Comparison of ENCODE assay signal across 24 cellular contexts in genomic region chr20:24695529-24696225, GRCh38.
DNase-seq lines count a peak whose midpoint lies in the region; ATAC-seq and TF ChIP-seq lines count a peak whose summit lies in the region.
"Had no signal": no experiment of that assay in that cellular context is flagged by ENCODE, and none has a peak within 500 bp of the region (broad histone marks: within the 10 kb centered on the region; RNA-seq: fewer than 3 reads in every experiment).

No MANE protein-coding gene starts in this region.

- H3K4me1 Mint-ChIP-seq in nephron, result peaks cover 18% of the 10 kb centered on the region
- H3K4me1 Mint-ChIP-seq: activated CD4-positive, alpha-beta T cell treated with anti-CD3 and anti-CD28 coated beads, Interleukin-2, amount 10 ng/mL, durations not matched to agents 24 days and 14 days had no signal

- no peaks in the 10 kb centered on the region for H3K27me3 ChIP-seq in right atrium auricular region
- H3K27me3 ChIP-seq: adrenal gland; BLaER1 treated with 17β-estradiol and CSF1 and Interleukin-3, amounts not matched to agents 10 nM and 100 nM; uterus had no signal

- ATAC-seq in left ventricle myocardium superior, result no peak
- ATAC-seq: gastroesophageal sphincter had no signal

- H3K27ac ChIP-seq in right atrium auricular region, result no peak overlapping the region
- H3K27ac ChIP-seq in coronary artery, result no peak overlapping the region
- H3K27ac ChIP-seq: BLaER1 treated with 17β-estradiol and CSF1 and Interleukin-3, amounts not matched to agents 10 nM and 100 nM; esophagus squamous epithelium; gastroesophageal sphincter; lower lobe of right lung had no signal

- DNase-seq in right atrium auricular region (ENCODE audit: low spot score), result peak; percentile 34
- DNase-seq in left ventricle myocardium superior, result no peak
- DNase-seq in coronary artery (ENCODE audit: low spot score), result peak; percentile 19
- DNase-seq in foreskin fibroblast, result no peak
- no peak for DNase-seq in medulla oblongata (ENCODE audit: extremely low spot score)
- no peak for DNase-seq in DMS153 treated with DMSO at 0.1 percent for 48 hours (lab: John Stamatoyannopoulos, UW; ENCODE audit: unreplicated experiment)
- DNase-seq: activated CD4-positive, alpha-beta T cell treated with anti-CD3 and anti-CD28 coated beads, Interleukin-2, amount 10 ng/mL, durations not matched to agents 24 days and 14 days; activated gamma-delta T cell; activated T-cell treated with anti-CD3 and anti-CD28 coated beads for 4 hours; effector CD4-positive, alpha-beta T cell; esophagus squamous epithelium; Karpas-422; lower lobe of right lung; NCI-H1092 treated with DMSO at 0.1 percent for 48 hours; NCI-H2029; NCI-H2227 treated with DMSO at 0.1 percent for 48 hours; RPMI8226; uterus had no signal

- intact Hi-C loops in left ventricle myocardium superior (cut with micrococcal nuclease), result no loop called here

- peaks cover 14% of the 10 kb centered on the region for H3K27me3 Mint-ChIP-seq in nephron (ENCODE audit: low read depth)
- H3K27me3 Mint-ChIP-seq: activated CD4-positive, alpha-beta T cell treated with anti-CD3 and anti-CD28 coated beads, Interleukin-2, amount 10 ng/mL, durations not matched to agents 24 days and 14 days had no signal

- peaks cover 0 to 14% of the 10 kb centered on the region in 2 donors for H3K4me1 ChIP-seq in right atrium auricular region
- H3K4me1 ChIP-seq: HAP-1, lower lobe of right lung had no signal

- H3K36me3 Mint-ChIP-seq in nephron (ENCODE audit: low read depth), result no peaks in the 10 kb centered on the region
- H3K36me3 Mint-ChIP-seq: brain had no signal

- no peaks in the 10 kb centered on the region for H3K9me3 Mint-ChIP-seq in nephron
- H3K9me3 Mint-ChIP-seq: activated CD4-positive, alpha-beta T cell treated with anti-CD3 and anti-CD28 coated beads, Interleukin-2, amount 10 ng/mL, durations not matched to agents 24 days and 14 days had no signal

- H3K4me3 ChIP-seq in right atrium auricular region (no peak overlapping the region), coronary artery (no peak overlapping the region), foreskin fibroblast (ENCODE audit: low read depth in 1 of 2, low read length in 2 of 2) (no peak overlapping the region)
- H3K4me3 ChIP-seq: adrenal gland; BLaER1 treated with 17β-estradiol and CSF1 and Interleukin-3, amounts not matched to agents 10 nM and 100 nM; esophagus squamous epithelium; gastroesophageal sphincter; HAP-1; lower lobe of right lung; uterus had no signal

- H3K36me3 ChIP-seq in right atrium auricular region, result no peaks in the 10 kb centered on the region
- H3K36me3 ChIP-seq: adrenal gland; BLaER1 treated with 17β-estradiol and CSF1 and Interleukin-3, amounts not matched to agents 10 nM and 100 nM; esophagus squamous epithelium; gastroesophageal sphincter; HAP-1; lower lobe of right lung; uterus had no signal

- TF ChIP-seq CTCF in right atrium auricular region (IDR thresholded peaks at IDR 0.05), result no peak
- no peak for TF ChIP-seq CTCF in coronary artery (IDR thresholded peaks at IDR 0.05)
- TF ChIP-seq CTCF in nephron (IDR thresholded peaks at IDR 0.05; ENCODE audit: unreplicated experiment in 3 of 3), result no peak
- no peak for TF ChIP-seq CTCF in foreskin fibroblast (IDR thresholded peaks at IDR 0.05; ENCODE audit: low read depth, low read length)

- no peak overlapping the region for H3K4me3 Mint-ChIP-seq in nephron
- H3K4me3 Mint-ChIP-seq: activated CD4-positive, alpha-beta T cell treated with anti-CD3 and anti-CD28 coated beads, Interleukin-2, amount 10 ng/mL, durations not matched to agents 24 days and 14 days; brain had no signal

- no peaks in the 10 kb centered on the region for H3K9me3 ChIP-seq in right atrium auricular region
- H3K9me3 ChIP-seq: adrenal gland, esophagus squamous epithelium, gastroesophageal sphincter, HAP-1, lower lobe of right lung, uterus had no signal

- peak overlapping the region; percentile 72 to 89 (median 89) for H3K27ac Mint-ChIP-seq in nephron
- H3K27ac Mint-ChIP-seq: activated CD4-positive, alpha-beta T cell treated with anti-CD3 and anti-CD28 coated beads, Interleukin-2, amount 10 ng/mL, durations not matched to agents 24 days and 14 days; brain had no signal

Comparison
In these comparisons a context has a peak if more than half of its experiments do, and no peak if none do; other contexts are left out.
1. DNase-seq: peak in right atrium auricular region (single experiment) and coronary artery (single experiment); none in left ventricle myocardium superior (single experiment), foreskin fibroblast (0 of 2), medulla oblongata (single experiment) and DMS153 treated with DMSO at 0.1 percent for 48 hours (single experiment).